ENCODE assay signal across 32 cellular contexts in the genomic region with DNA sequence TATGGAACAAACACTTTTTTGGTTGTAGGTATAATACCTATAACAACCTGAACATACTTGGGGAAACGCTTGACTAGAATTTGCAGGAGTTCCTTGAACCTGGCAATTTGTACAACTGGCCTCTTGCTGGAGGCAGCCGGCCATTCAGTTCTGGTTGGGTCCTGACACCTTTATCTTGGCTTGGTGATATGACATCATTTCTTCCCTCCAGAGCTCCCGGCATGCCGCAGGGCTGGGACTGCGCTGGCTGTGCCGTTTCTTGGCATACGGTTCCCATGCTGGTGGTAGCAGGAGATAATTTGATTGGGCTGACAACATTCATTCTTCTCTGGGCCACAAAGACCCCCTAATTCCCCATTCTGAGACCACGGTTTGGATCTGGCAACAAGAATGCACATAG.
"Had no signal": no experiment of that assay in that cellular context is flagged by ENCODE, and none has a peak within 500 bp of the region (broad histone marks: within the 10 kb centered on the region; RNA-seq: fewer than 3 reads in every experiment).

No MANE protein-coding gene starts in this region.

- H3K9me3 ChIP-seq: adrenal gland, body of pancreas, esophagus squamous epithelium, gastroesophageal sphincter, heart right ventricle had no signal

- H3K4me1 ChIP-seq: adrenal gland, body of pancreas, esophagus squamous epithelium, gastroesophageal sphincter, heart right ventricle had no signal

- H3K27me3 ChIP-seq: adrenal gland, body of pancreas had no signal

- FAIRE-seq: colon, endometrium, endothelial cell of umbilical vein had no signal

- H3K36me3 ChIP-seq: adrenal gland, esophagus squamous epithelium, gastroesophageal sphincter, heart right ventricle had no signal

- ATAC-seq: activated CD4-positive, alpha-beta T cell treated with anti-CD3 and anti-CD28 coated beads for 36 hours; activated CD8-positive, alpha-beta memory T cell treated with anti-CD3 and anti-CD28 coated beads, Interleukin-2, amount 10 ng/mL, durations not matched to agents 7 days and 5 days; activated CD8-positive, alpha-beta T cell treated with anti-CD3 and anti-CD28 coated beads, Interleukin-2, amount 10 ng/mL, durations not matched to agents 7 days and 5 days; activated naive CD8-positive, alpha-beta T cell treated with anti-CD3 and anti-CD28 coated beads, Interleukin-2, amount 50 U/mL, for 24 hours; body of pancreas; effector memory CD8-positive, alpha-beta T cell; gastroesophageal sphincter; heart right ventricle; T-helper 17 cell had no signal

- H3K4me3 ChIP-seq: adrenal gland, body of pancreas, esophagus squamous epithelium, gastroesophageal sphincter, heart right ventricle had no signal

- DNase-seq: activated CD4-positive, alpha-beta memory T cell treated with anti-CD3 and anti-CD28 coated beads for 36 hours; activated CD4-positive, alpha-beta T cell treated with anti-CD3 and anti-CD28 coated beads for 36 hours; activated CD4-positive, alpha-beta T cell treated with anti-CD3 and anti-CD28 coated beads, Interleukin-2, amount 10 ng/mL, durations not matched to agents 24 days and 14 days; activated CD4-positive, CD25-positive, alpha-beta regulatory T cell; activated CD4-positive, CD25-positive, alpha-beta regulatory T cell treated with anti-CD3 and anti-CD28 coated beads, Interleukin-2, amount 50 U/mL, for 72 hours; activated CD8-positive, alpha-beta memory T cell treated with anti-CD3 and anti-CD28 coated beads, Interleukin-2, amount 10 ng/mL, durations not matched to agents 7 days and 5 days; activated CD8-positive, alpha-beta memory T cell treated with anti-CD3 and anti-CD28 coated beads, Interleukin-2, amount 50 U/mL, for 4 hours; activated CD8-positive, alpha-beta T cell treated with anti-CD3 and anti-CD28 coated beads, Interleukin-2, amount 10 ng/mL, durations not matched to agents 7 days and 5 days; activated effector memory CD4-positive, alpha-beta T cell treated with anti-CD3 and anti-CD28 coated beads, Interleukin-2, amount 50 U/mL, for 16 hours; activated naive CD4-positive, alpha-beta T cell treated with anti-CD3 and anti-CD28 coated beads for 36 hours; activated naive CD8-positive, alpha-beta T cell treated with anti-CD3 and anti-CD28 coated beads for 36 hours; activated naive CD8-positive, alpha-beta T cell treated with anti-CD3 and anti-CD28 coated beads, Interleukin-2, amount 50 U/mL, for 24 hours; activated T-cell treated with anti-CD3 and anti-CD28 coated beads, Interleukin-2, amount 50 U/mL, for 1 hour; activated T-cell treated with anti-CD3 and anti-CD28 coated beads, Interleukin-2, amount 50 U/mL, for 48 hours; adrenal gland; amygdala; aorta; body of pancreas; cortex of kidney; dermis blood vessel endothelial cell; effector CD4-positive, alpha-beta T cell; effector memory CD8-positive, alpha-beta T cell; esophagus squamous epithelium; foreskin melanocyte; heart right ventricle; T-helper 17 cell; T1000 had no signal

- H3K27ac ChIP-seq: adrenal gland, body of pancreas, epithelial cell of prostate, esophagus squamous epithelium, gastroesophageal sphincter, heart right ventricle had no signal
